18 cellular contexts compared by ENCODE assay signal in the genomic region with DNA sequence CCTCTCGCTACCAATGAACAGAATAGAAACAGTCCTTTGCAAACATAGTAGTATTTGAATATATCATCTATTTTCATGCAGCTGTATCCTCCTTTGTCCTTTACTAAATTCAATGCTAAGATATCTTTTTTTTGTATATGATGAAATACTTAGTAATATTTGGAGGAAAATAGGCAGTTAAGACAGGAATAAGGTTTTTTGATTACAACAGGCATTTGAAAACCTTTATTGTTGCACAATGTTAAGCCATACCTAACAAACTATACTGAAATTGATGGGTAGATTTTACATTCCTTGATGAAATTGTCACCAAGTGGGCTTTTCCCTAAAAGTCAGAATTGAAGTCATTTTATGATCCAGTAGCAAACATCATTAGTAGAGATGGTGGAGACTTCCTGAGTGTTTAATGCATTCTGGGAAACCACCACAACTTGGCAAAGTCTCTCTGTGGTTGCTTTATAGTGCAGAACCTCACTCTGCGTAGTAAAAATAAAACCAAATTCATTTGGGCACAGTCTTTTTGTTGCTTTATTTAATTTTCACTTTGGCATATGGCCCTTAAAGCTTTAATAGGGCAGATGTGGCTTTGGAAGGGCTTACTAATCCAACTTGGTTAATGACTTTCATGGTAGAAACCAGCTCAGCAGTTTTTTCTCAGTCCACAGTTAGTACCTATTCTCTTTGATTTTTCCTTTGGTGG.
DNase-seq lines count a peak whose midpoint lies in the region; ATAC-seq, FAIRE-seq and TF ChIP-seq lines count a peak whose summit lies in the region.
"Had no signal": no experiment of that assay in that cellular context is flagged by ENCODE, and none has a peak within 500 bp of the region (broad histone marks: within the 10 kb centered on the region; RNA-seq: fewer than 3 reads in every experiment).

No MANE protein-coding gene starts in this region.

- no peak for TF ChIP-seq EP300 in GM12878 (IDR thresholded peaks at IDR 0.05; ENCODE audit: borderline replicate concordance in 1 of 2, control insufficient read depth in 1 of 2, low read depth in 2 of 2, low read length in 2 of 2)

- in situ Hi-C loops in GM12878 (cut with MboI): no loop called here

- H3K4me1 ChIP-seq in GM12878 (ENCODE audit: control insufficient read depth, insufficient read depth, low read length): no peaks in the 10 kb centered on the region

- TF ChIP-seq RAD21 in GM12878 (IDR thresholded peaks at IDR 0.05; ENCODE audit: insufficient read depth, low read depth, low read length): no peak

- peaks cover 9% of the 10 kb centered on the region for H3K4me1 Mint-ChIP-seq in activated naive CD8-positive, alpha-beta T cell treated with anti-CD3 and anti-CD28 coated beads, Interleukin-2, amount 10 ng/mL, durations not matched to agents 7 days and 5 days
- peaks cover 13% of the 10 kb centered on the region for H3K4me1 Mint-ChIP-seq in activated naive CD8-positive, alpha-beta T cell treated with anti-CD3 and anti-CD28 coated beads for 36 hours
- H3K4me1 Mint-ChIP-seq: activated CD4-positive, alpha-beta T cell treated with anti-CD3 and anti-CD28 coated beads, Interleukin-2, amount 10 ng/mL, durations not matched to agents 24 days and 14 days; naive B cell; T-helper 17 cell had no signal

- no peak overlapping the region for H3K4me3 Mint-ChIP-seq in activated naive CD8-positive, alpha-beta T cell treated with anti-CD3 and anti-CD28 coated beads, Interleukin-2, amount 10 ng/mL, durations not matched to agents 7 days and 5 days
- no peak overlapping the region for H3K4me3 Mint-ChIP-seq in activated naive CD8-positive, alpha-beta T cell treated with anti-CD3 and anti-CD28 coated beads for 36 hours
- H3K4me3 Mint-ChIP-seq: activated CD4-positive, alpha-beta T cell treated with anti-CD3 and anti-CD28 coated beads, Interleukin-2, amount 10 ng/mL, durations not matched to agents 24 days and 14 days; T-helper 17 cell had no signal

- RAD21 ChIA-PET in GM12878 (lab: Charles Lee; ENCODE audit: unreplicated experiment): no interaction called here

- CTCF ChIA-PET in GM12878 (lab: Yijun Ruan, JAX): no interaction called here

- no peaks in the 10 kb centered on the region for H3K79me2 ChIP-seq in GM12878 (ENCODE audit: control insufficient read depth, insufficient read depth, low read length)
- H3K79me2 ChIP-seq: hepatocyte had no signal

- WGBS in GM12878 (ENCODE audit: insufficient coverage, insufficient replicate concordance, low lambda C conversion rate, missing lambda C conversion rate): 49% methylated on average over 2 of the region's 2 CpGs

- no peaks in the 10 kb centered on the region for H3K27me3 Mint-ChIP-seq in activated naive CD8-positive, alpha-beta T cell treated with anti-CD3 and anti-CD28 coated beads, Interleukin-2, amount 10 ng/mL, durations not matched to agents 7 days and 5 days
- H3K27me3 Mint-ChIP-seq in activated naive CD8-positive, alpha-beta T cell treated with anti-CD3 and anti-CD28 coated beads for 36 hours: no peaks in the 10 kb centered on the region
- H3K27me3 Mint-ChIP-seq: activated CD4-positive, alpha-beta T cell treated with anti-CD3 and anti-CD28 coated beads, Interleukin-2, amount 10 ng/mL, durations not matched to agents 24 days and 14 days; naive B cell; T-helper 17 cell had no signal

- no peak overlapping the region for H2AFZ ChIP-seq in GM12878 (ENCODE audit: control insufficient read depth, low read depth, low read length)
- H2AFZ ChIP-seq: hepatocyte had no signal

- H3K27ac ChIP-seq in GM12878 (ENCODE audit: control insufficient read depth, insufficient read depth): no peak overlapping the region
- H3K27ac ChIP-seq: hepatocyte had no signal

- no peak overlapping the region for H3K27ac Mint-ChIP-seq in activated naive CD8-positive, alpha-beta T cell treated with anti-CD3 and anti-CD28 coated beads, Interleukin-2, amount 10 ng/mL, durations not matched to agents 7 days and 5 days
- no peak overlapping the region for H3K27ac Mint-ChIP-seq in activated naive CD8-positive, alpha-beta T cell treated with anti-CD3 and anti-CD28 coated beads for 36 hours
- H3K27ac Mint-ChIP-seq: activated CD4-positive, alpha-beta T cell treated with anti-CD3 and anti-CD28 coated beads, Interleukin-2, amount 10 ng/mL, durations not matched to agents 24 days and 14 days; naive B cell; T-helper 17 cell had no signal

- no peak for DNase-seq in activated naive CD8-positive, alpha-beta T cell treated with anti-CD3 and anti-CD28 coated beads, Interleukin-2, amount 10 ng/mL, durations not matched to agents 7 days and 5 days
- DNase-seq in activated naive CD8-positive, alpha-beta T cell treated with anti-CD3 and anti-CD28 coated beads for 36 hours: no peak
- DNase-seq in NCI-H226: peak; percentile 32
- no peak for DNase-seq in GM12878 (ENCODE audit: low read depth, low spot score)
- no peak for DNase-seq in stimulated activated naive CD8-positive, alpha-beta T cell treated with anti-CD3 and anti-CD28 coated beads, Interleukin-15, Interleukin-2, amounts not matched to agents 100 U/mL and 50 U/mL, for 24 hours
- no peak for DNase-seq in HUDEP-2 (lab: John Stamatoyannopoulos, UW; ENCODE audit: unreplicated experiment in 76 of 76)
- no peak for DNase-seq in C1 segment of cervical spinal cord (lab: John Stamatoyannopoulos, UW)
- DNase-seq: activated CD4-positive, alpha-beta T cell treated with anti-CD3 and anti-CD28 coated beads, Interleukin-2, amount 10 ng/mL, durations not matched to agents 24 days and 14 days; central memory CD4-positive, alpha-beta T cell; MG63; naive B cell; T-helper 17 cell had no signal

- H3K36me3 Mint-ChIP-seq in activated naive CD8-positive, alpha-beta T cell treated with anti-CD3 and anti-CD28 coated beads, Interleukin-2, amount 10 ng/mL, durations not matched to agents 7 days and 5 days: no peaks in the 10 kb centered on the region
- no peaks in the 10 kb centered on the region for H3K36me3 Mint-ChIP-seq in activated naive CD8-positive, alpha-beta T cell treated with anti-CD3 and anti-CD28 coated beads for 36 hours
- H3K36me3 Mint-ChIP-seq: naive B cell had no signal

- H3K36me3 ChIP-seq in GM12878 (ENCODE audit: control insufficient read depth in 2 of 2, insufficient read depth in 2 of 2, low read length in 1 of 2): no peaks in the 10 kb centered on the region
- H3K36me3 ChIP-seq: MG63 had no signal

- POLR2A ChIA-PET in activated naive CD8-positive, alpha-beta T cell treated with anti-CD3 and anti-CD28 coated beads, Interleukin-2, amount 10 ng/mL, durations not matched to agents 7 days and 5 days (lab: Charles Lee): no interaction called here
- POLR2A ChIA-PET in GM12878 (lab: Charles Lee): no interaction called here

- intact Hi-C loops in GM12878 (cut with micrococcal nuclease; ENCODE audit: unreplicated experiment): no loop called here

- H3K4me2 ChIP-seq in GM12878 (ENCODE audit: control insufficient read depth, insufficient read depth): no peak overlapping the region
- H3K4me2 ChIP-seq: hepatocyte had no signal

- no peak overlapping the region for H3K4me3 ChIP-seq in GM12878
- H3K4me3 ChIP-seq: hepatocyte, MG63 had no signal

- H3K9me3 Mint-ChIP-seq in activated naive CD8-positive, alpha-beta T cell treated with anti-CD3 and anti-CD28 coated beads, Interleukin-2, amount 10 ng/mL, durations not matched to agents 7 days and 5 days: peaks cover 7% of the 10 kb centered on the region
- H3K9me3 Mint-ChIP-seq in activated naive CD8-positive, alpha-beta T cell treated with anti-CD3 and anti-CD28 coated beads for 36 hours: peaks cover 6% of the 10 kb centered on the region
- H3K9me3 Mint-ChIP-seq: activated CD4-positive, alpha-beta T cell treated with anti-CD3 and anti-CD28 coated beads, Interleukin-2, amount 10 ng/mL, durations not matched to agents 24 days and 14 days had no signal

- no peaks in the 10 kb centered on the region; the same call in 1 of the 3 replicates for H3K9me3 ChIP-seq in GM12878 (replicated peaks; ENCODE audit: control insufficient read depth, insufficient read depth, low read length)

- SMC1A ChIA-PET in GM12878 (lab: Charles Lee; ENCODE audit: uncharacterized antibody, unreplicated experiment): no interaction called here

- no peaks in the 10 kb centered on the region for H3K27me3 ChIP-seq in GM12878 (replicated peaks in 1 of 2; ENCODE audit: control insufficient read depth in 2 of 2, insufficient read depth in 2 of 2, low read length in 1 of 2)
- H3K27me3 ChIP-seq: hepatocyte, MG63 had no signal

- no peak for TF ChIP-seq CTCF in GM12878 (IDR thresholded peaks at IDR 0.05 in 2 of 3, conservative IDR thresholded peaks at IDR 0.05 in 1 of 3; ENCODE audit: control insufficient read depth in 2 of 3, extremely low read depth in 1 of 3, insufficient read depth in 1 of 3, low read depth in 3 of 3, low read length in 3 of 3)

- no peak overlapping the region for H3K9ac ChIP-seq in GM12878 (ENCODE audit: control insufficient read depth, insufficient read depth, low read length)

- no TSS peak for BruUV-seq in GM12878 (replicated peaks; lab: Mats Ljungman, UMichigan)

- TF ChIP-seq POLR2A in GM12878 (IDR thresholded peaks at IDR 0.05; ENCODE audit: low read depth, low read length): no peak

- FAIRE-seq in GM12878 (lab: Jason Lieb, UNC): peak; percentile 7
- FAIRE-seq: endothelial cell of umbilical vein, H54, RCC 7860 had no signal

- peak; percentile 50 for ATAC-seq in activated naive CD8-positive, alpha-beta T cell treated with anti-CD3 and anti-CD28 coated beads, Interleukin-2, amount 10 ng/mL, durations not matched to agents 7 days and 5 days (ENCODE audit: low read depth)
- ATAC-seq in GM12878 (no peak), GM19467 (IDR thresholded peaks at IDR 0.05; ENCODE audit: unreplicated experiment) (no peak)
- peak; percentile 40 for ATAC-seq in stimulated activated naive CD8-positive, alpha-beta T cell treated with anti-CD3 and anti-CD28 coated beads, Interleukin-15, Interleukin-2, amounts not matched to agents 100 U/mL and 50 U/mL, for 24 hours
- ATAC-seq: left lobe of liver, T-helper 17 cell had no signal

- no peaks in the 10 kb centered on the region for H4K20me1 ChIP-seq in GM12878 (ENCODE audit: control insufficient read depth, insufficient read depth)

TF ChIP-seq in GM12878, 131 proteins besides CTCF, POLR2A, EP300 and RAD21:
- TF ChIP-seq JUNB (IDR thresholded peaks at IDR 0.05) (no peak), RUNX3 (IDR thresholded peaks at IDR 0.05; ENCODE audit: low read length) (0 out of 2 replicates have a peak, but pooled peaks have one; percentile 40)

Comparison
In these comparisons a context has a peak if more than half of its experiments do, and no peak if none do; other contexts are left out.
1. ATAC-seq: peak in activated naive CD8-positive, alpha-beta T cell treated with anti-CD3 and anti-CD28 coated beads, Interleukin-2, amount 10 ng/mL, durations not matched to agents 7 days and 5 days (single experiment) and stimulated activated naive CD8-positive, alpha-beta T cell treated with anti-CD3 and anti-CD28 coated beads, Interleukin-15, Interleukin-2, amounts not matched to agents 100 U/mL and 50 U/mL, for 24 hours (single experiment); none in GM12878 (single experiment) and GM19467 (single experiment).